In genomic region chr13:108270442-108270841, GRCh38 we compare ENCODE assay signal across 8 cellular contexts. TPM values are rescaled to one million over a fixed set of nuclear protein-coding genes. Genes with fewer than 3 reads are reported as not detected.
DNase-seq lines count a peak whose midpoint lies in the region; ATAC-seq, FAIRE-seq and TF ChIP-seq lines count a peak whose summit lies in the region.

No MANE protein-coding gene starts in this region.

- peak; percentile 19 for ATAC-seq in GM18867 (IDR thresholded peaks at IDR 0.05; ENCODE audit: unreplicated experiment)
- ATAC-seq in HG02840 (IDR thresholded peaks at IDR 0.05; ENCODE audit: low FRiP score, unreplicated experiment) = peak; percentile 10
- ATAC-seq in WTC11 = no peak

- POLR2A ChIA-PET in WTC11 (lab: Charles Lee) = no interaction called here

- no peak overlapping the region for H3K27ac Mint-ChIP-seq in WTC11

- intact Hi-C loops in kidney (cut with DNase I) = no loop called here

- H3K4me1 ChIP-seq in kidney (ENCODE audit: control insufficient read depth in 1 of 2, insufficient read depth in 1 of 2, low read depth in 1 of 2, low read length in 2 of 2) = peaks cover 0 to 7% of the 10 kb centered on the region in 2 donors

- peak overlapping the region; percentile 55 to 64 for H3K4me3 ChIP-seq in kidney (ENCODE audit: low read length in 2 of 2)

- H3K36me3 Mint-ChIP-seq in WTC11 = no peaks in the 10 kb centered on the region

- peak overlapping the region in 1 of 2 donors; percentile 55 for H3K9ac ChIP-seq in kidney (ENCODE audit: low read length in 2 of 2)

- H3K9me3 ChIP-seq in kidney (ENCODE audit: control insufficient read depth in 1 of 2, low read length in 2 of 2) = no peaks in the 10 kb centered on the region

- DNase-seq in UCSD-AML1 (lab: John Stamatoyannopoulos, UW; ENCODE audit: unreplicated experiment) (peak; percentile 33), kidney (no peak), WTC11 (ENCODE audit: low spot score) (no peak), NCI-H345 treated with DMSO at 0.1 percent for 48 hours (lab: John Stamatoyannopoulos, UW; ENCODE audit: unreplicated experiment) (no peak), H4 (ENCODE audit: low spot score) (no peak), GDM1 (lab: John Stamatoyannopoulos, UW) (no peak)

- TF ChIP-seq CTCF in kidney (IDR thresholded peaks at IDR 0.05; ENCODE audit: borderline replicate concordance, extremely low read depth, insufficient read depth) (no peak), WTC11 (IDR thresholded peaks at IDR 0.05) (no peak)

- H3K4me3 Mint-ChIP-seq in WTC11 = no peak overlapping the region

- no peaks in the 10 kb centered on the region for H3K27me3 Mint-ChIP-seq in WTC11 (ENCODE audit: low read depth)

- peak overlapping the region in 1 of 2 donors; percentile 13 for H3K27ac ChIP-seq in kidney (ENCODE audit: low read depth in 2 of 2, low read length in 2 of 2)

- H3K9me3 Mint-ChIP-seq in WTC11 = no peaks in the 10 kb centered on the region

- CTCF ChIA-PET in WTC11 (lab: Charles Lee) = interaction anchor here (1.8 kb wide), 1 partner anchor 625 kb away, joined by 8 read pairs; no protein-coding TSS in a partner anchor

- H3K4me1 Mint-ChIP-seq in WTC11 = peaks cover 11% of the 10 kb centered on the region

- H3K36me3 ChIP-seq in kidney (ENCODE audit: control insufficient read depth in 1 of 2, insufficient read depth in 2 of 2, low read length in 2 of 2) = no peaks in the 10 kb centered on the region

- FAIRE-seq in kidney (lab: Jason Lieb, UNC) = no peak

TF ChIP-seq in WTC11, 78 proteins besides CTCF, POLR2A, EP300 and RAD21:
- TF ChIP-seq CDX4 (CRISPR knock-in tag; IDR thresholded peaks at IDR 0.05; ENCODE audit: borderline replicate concordance) (no peak), PREB (CRISPR knock-in tag; IDR thresholded peaks at IDR 0.05; ENCODE audit: borderline replicate concordance) (no peak), ESRRA (CRISPR knock-in tag; IDR thresholded peaks at IDR 0.05; ENCODE audit: borderline replicate concordance) (no peak), ZNF532 (CRISPR knock-in tag; IDR thresholded peaks at IDR 0.05; ENCODE audit: borderline replicate concordance) (no peak), E2F1 (CRISPR knock-in tag; IDR thresholded peaks at IDR 0.05) (no peak)
TF ChIP-seq in WTC11: peak in this region for 0.

RNA-seq across cellular contexts. Expression of gene TNFSF13B, which starts 0.9 kb away (rescaled TPM):
- total RNA-seq in kidney (5.3 TPM), WTC11 (2021) (0.39 TPM in 1 of 3 replicates, not detected in the others)
- polyA plus RNA-seq in kidney (ENCODE audit: insufficient read depth, low read depth, low replicate concordance) = 1.1 TPM
- total RNA-seq in H4 (2014; rRNA removed; shearing (Covaris generic)) = 1.1 and 1.5 TPM in 2 replicates

RNA-seq across cellular contexts. Expression of gene ABHD13, which starts 52.2 kb away (rescaled TPM):
- total RNA-seq in kidney (9.4 TPM), WTC11 (2021) (5.1 to 5.4 TPM (median 5.4 TPM) in 3 replicates)
- 4.9 TPM for polyA plus RNA-seq in kidney (ENCODE audit: insufficient read depth, low read depth, low replicate concordance)
- total RNA-seq in H4 (2014; rRNA removed; shearing (Covaris generic)) = 2.5 and 5.5 TPM in 2 replicates

RNA-seq across cellular contexts. Expression of gene LIG4, which starts 55.1 kb away (rescaled TPM):
- 9.3 TPM for total RNA-seq in kidney
- 5.9 TPM for polyA plus RNA-seq in kidney (ENCODE audit: insufficient read depth, low read depth, low replicate concordance)
- 5.7 to 6.0 TPM (median 5.9 TPM) in 3 replicates for total RNA-seq in WTC11 (2021)
- 3.7 and 5.1 TPM in 2 replicates for total RNA-seq in H4 (2014; rRNA removed; shearing (Covaris generic))
